In genomic region chr1:45569962-45570581, GRCh38 we compare ENCODE assay signal across 1 cellular context.
A peak's percentile ranks its signal among the peaks of the same experiment; 100 is the strongest.
TF ChIP-seq lines count a peak whose summit lies in the region.

No MANE protein-coding gene starts in this region.

TF ChIP-seq in HepG2, 621 proteins besides CTCF, POLR2A, EP300 and RAD21 (continued from another document and continues in another):
- TF ChIP-seq ZNF770 (CRISPR knock-in tag; IDR thresholded peaks at IDR 0.05) (peak; percentile 62), CREBL2 (CRISPR knock-in tag; IDR thresholded peaks at IDR 0.05; ENCODE audit: borderline replicate concordance) (no peak), ZNF317 (CRISPR knock-in tag; IDR thresholded peaks at IDR 0.05) (no peak), ZNF737 (CRISPR knock-in tag; IDR thresholded peaks at IDR 0.05; ENCODE audit: borderline replicate concordance) (no peak), ZNF414 (CRISPR knock-in tag; IDR thresholded peaks at IDR 0.05) (no peak), ZBTB42 (CRISPR knock-in tag; IDR thresholded peaks at IDR 0.05) (no peak), HMGXB3 (CRISPR knock-in tag; IDR thresholded peaks at IDR 0.05; ENCODE audit: borderline replicate concordance) (no peak), CEBPZ (IDR thresholded peaks at IDR 0.05; ENCODE audit: low read length) (no peak), GLI4 (CRISPR knock-in tag; IDR thresholded peaks at IDR 0.05; ENCODE audit: borderline replicate concordance) (no peak), XBP1 (CRISPR knock-in tag; IDR thresholded peaks at IDR 0.05) (no peak), ZNF782 (CRISPR knock-in tag; IDR thresholded peaks at IDR 0.05; ENCODE audit: borderline replicate concordance) (no peak), SKIL (CRISPR knock-in tag; IDR thresholded peaks at IDR 0.05; ENCODE audit: borderline replicate concordance) (no peak), PRDM15 (CRISPR knock-in tag; IDR thresholded peaks at IDR 0.05) (no peak), ZBTB14 (CRISPR knock-in tag; IDR thresholded peaks at IDR 0.05) (no peak), ZBTB20 (CRISPR knock-in tag; IDR thresholded peaks at IDR 0.05; ENCODE audit: borderline replicate concordance, low read depth) (no peak), SP140L (CRISPR knock-in tag; IDR thresholded peaks at IDR 0.05; ENCODE audit: borderline replicate concordance) (no peak), RAD51 (IDR thresholded peaks at IDR 0.05; ENCODE audit: borderline replicate concordance) (no peak), HOXD1 (CRISPR knock-in tag; IDR thresholded peaks at IDR 0.05) (no peak), KDM4B (CRISPR knock-in tag; IDR thresholded peaks at IDR 0.05) (no peak), STAT5B (CRISPR knock-in tag; IDR thresholded peaks at IDR 0.05) (no peak), PAF1 (CRISPR knock-in tag; IDR thresholded peaks at IDR 0.05) (no peak), CCAR2 (optimal IDR thresholded peaks at IDR 0.05; ENCODE audit: low read depth, low read length) (no peak), NFIC (IDR thresholded peaks at IDR 0.05; ENCODE audit: low read length) (no peak), BCLAF1 (IDR thresholded peaks at IDR 0.05) (no peak), ZNF280D (CRISPR knock-in tag; IDR thresholded peaks at IDR 0.05) (no peak), ZNF841 (CRISPR knock-in tag; IDR thresholded peaks at IDR 0.05; ENCODE audit: borderline replicate concordance) (no peak), ZNF282 (IDR thresholded peaks at IDR 0.05; ENCODE audit: partially characterized antibody) (no peak), POGZ (CRISPR knock-in tag; IDR thresholded peaks at IDR 0.05) (no peak), ZNF441 (CRISPR knock-in tag; IDR thresholded peaks at IDR 0.05; ENCODE audit: borderline replicate concordance) (no peak)
